In the genomic region with DNA sequence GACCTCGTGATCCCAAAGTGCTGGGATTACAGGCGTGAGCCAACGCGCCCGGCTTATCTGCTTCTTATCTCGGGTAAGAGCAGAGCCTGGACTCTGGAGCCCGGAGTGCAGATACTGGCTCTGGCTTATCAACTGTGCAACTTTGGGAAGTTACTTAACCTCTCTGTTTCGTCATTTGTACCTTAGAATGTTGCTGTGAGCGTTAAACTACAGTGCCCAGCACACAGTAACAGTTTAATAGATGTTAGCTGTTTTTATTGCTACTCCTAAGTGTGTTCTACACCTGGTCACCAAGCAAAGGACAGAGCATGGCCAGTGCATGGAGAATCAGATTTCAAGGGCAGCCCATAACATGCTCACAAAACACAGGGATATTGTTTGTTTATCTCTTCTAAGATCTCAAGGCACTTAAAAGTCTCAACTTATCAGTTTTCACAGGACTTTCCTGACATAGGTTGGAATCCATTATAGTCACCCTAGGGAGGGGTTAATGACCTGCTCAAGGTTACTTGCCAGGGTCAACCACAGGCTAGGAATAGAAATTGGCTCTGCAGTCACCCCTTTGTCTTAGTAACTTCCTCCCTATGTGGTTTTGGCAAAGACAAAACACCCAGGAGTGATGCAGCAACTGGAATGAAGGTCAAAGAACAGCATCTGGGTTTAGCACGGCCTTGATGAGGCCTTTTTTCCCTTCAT, we compare ENCODE assay signal across 11 cellular contexts. TPM values are rescaled to one million over a fixed set of nuclear protein-coding genes. Genes with fewer than 3 reads are reported as not detected.
A peak's percentile ranks its signal among the peaks of the same experiment; 100 is the strongest.
DNase-seq lines count a peak whose midpoint lies in the region; ATAC-seq, FAIRE-seq and TF ChIP-seq lines count a peak whose summit lies in the region.
"Had no signal": no experiment of that assay in that cellular context is flagged by ENCODE, and none has a peak within 500 bp of the region (broad histone marks: within the 10 kb centered on the region; RNA-seq: fewer than 3 reads in every experiment).

No MANE protein-coding gene starts in this region.

- no peak overlapping the region for H3K4me3 ChIP-seq in HEK293 (ENCODE audit: low read depth, low read length)
- no peak overlapping the region for H3K4me3 ChIP-seq in RWPE2 (ENCODE audit: severe bottlenecking)
- no peak overlapping the region for H3K4me3 ChIP-seq in small intestine (ENCODE audit: low read depth in 1 of 2, low read length in 2 of 2)

- H3K4me3 Mint-ChIP-seq in T-helper 2 cell treated with Interferon-gamma antibody and Interleukin-4, amounts not matched to agents 5 μg/mL and 100 μg/mL, for 36 hours = no peak overlapping the region

- H3K27ac Mint-ChIP-seq in T-helper 2 cell treated with Interferon-gamma antibody and Interleukin-4, amounts not matched to agents 5 μg/mL and 100 μg/mL, for 36 hours = no peak overlapping the region

- CTCF ChIA-PET in HEK293 (lab: Yijun Ruan, JAX) = interaction anchor here (0.7 to 1.5 kb wide), 4 partner anchors 17 to 276 kb away, joined by 3 to 5 read pairs (median 3); no protein-coding TSS in a partner anchor

- no peak for DNase-seq in RWPE2 (ENCODE audit: low spot score)
- DNase-seq in Right ventricle myocardium superior = peak; percentile 58
- DNase-seq in small intestine = peak; percentile 93
- no peak for DNase-seq in globus pallidus (ENCODE audit: low spot score)
- no peak for DNase-seq in T-helper 2 cell treated with Interferon-gamma antibody and Interleukin-4, amounts not matched to agents 5 μg/mL and 100 μg/mL, for 36 hours (ENCODE audit: low spot score)
- DNase-seq in NCI-H1417 (lab: John Stamatoyannopoulos, UW) = no peak
- DNase-seq: activated CD4-positive, CD25-positive, alpha-beta regulatory T cell treated with anti-CD3 and anti-CD28 coated beads, Interleukin-2, amount 50 U/mL, for 72 hours had no signal

- H3K36me3 ChIP-seq in HEK293 (ENCODE audit: control insufficient read depth in 2 of 2, insufficient read depth in 1 of 2, low read length in 2 of 2) = no peaks in the 10 kb centered on the region
- H3K36me3 ChIP-seq in RWPE2 (ENCODE audit: low read depth) = no peaks in the 10 kb centered on the region
- H3K36me3 ChIP-seq in small intestine (ENCODE audit: control insufficient read depth in 2 of 2, insufficient read depth in 2 of 2, low read length in 2 of 2) = no peaks in the 10 kb centered on the region

- peaks cover 8% of the 10 kb centered on the region for H3K27me3 Mint-ChIP-seq in T-helper 2 cell treated with Interferon-gamma antibody and Interleukin-4, amounts not matched to agents 5 μg/mL and 100 μg/mL, for 36 hours (ENCODE audit: low read depth)

- H3K4me1 Mint-ChIP-seq in T-helper 2 cell treated with Interferon-gamma antibody and Interleukin-4, amounts not matched to agents 5 μg/mL and 100 μg/mL, for 36 hours (ENCODE audit: low read depth) = no peaks in the 10 kb centered on the region

- H3K27me3 ChIP-seq in RWPE2 (ENCODE audit: insufficient read depth, poor library complexity, severe bottlenecking) (no peaks in the 10 kb centered on the region), small intestine (ENCODE audit: control insufficient read depth in 2 of 2, insufficient read depth in 2 of 2, low read length in 2 of 2) (no peaks in the 10 kb centered on the region)

- POLR2A ChIA-PET in HEK293 (lab: Yijun Ruan, JAX) = interaction anchor here (0.6 to 1.3 kb wide), 3 partner anchors 22 to 106 kb away, joined by 4 to 6 read pairs (median 4); partner anchors contain the start of gene SRP9

- ATAC-seq in RWPE2 (ENCODE audit: low read depth) (peak; percentile 73), Right ventricle myocardium superior (ENCODE audit: poor library complexity) (peak; percentile 67), HG02610 (IDR thresholded peaks at IDR 0.05; ENCODE audit: unreplicated experiment) (no peak)

- H3K9me3 Mint-ChIP-seq in T-helper 2 cell treated with Interferon-gamma antibody and Interleukin-4, amounts not matched to agents 5 μg/mL and 100 μg/mL, for 36 hours = no peaks in the 10 kb centered on the region

- FAIRE-seq in small intestine (lab: Jason Lieb, UNC) = no peak
- FAIRE-seq: endometrium, HTR-8/SVneo had no signal

- H3K27ac ChIP-seq in HEK293 (ENCODE audit: extremely low read depth, low read depth, low read length) (no peak overlapping the region), RWPE2 (ENCODE audit: poor library complexity, severe bottlenecking) (no peak overlapping the region), small intestine (ENCODE audit: low read depth in 1 of 2, low read length in 1 of 2) (peak overlapping the region; percentile 13 to 28)

- TF ChIP-seq CTCF in HEK293 (tag by site-specific recombination; IDR thresholded peaks at IDR 0.05) (no peak), RWPE2 (IDR thresholded peaks at IDR 0.05; ENCODE audit: poor library complexity, severe bottlenecking) (no peak)

- WGBS in small intestine, 3 donors = 17 to 58% (median 27%) methylated on average over 10 of the region's 10 CpGs

- H3K4me1 ChIP-seq in HEK293 (ENCODE audit: control insufficient read depth, insufficient read depth, low read length) (peaks cover 6% of the 10 kb centered on the region), RWPE2 (ENCODE audit: insufficient read depth, poor library complexity, severe bottlenecking) (no peaks in the 10 kb centered on the region), small intestine (ENCODE audit: control insufficient read depth in 2 of 2, insufficient read depth in 1 of 2, low read depth in 1 of 2, low read length in 1 of 2) (peaks cover 2 to 4% of the 10 kb centered on the region in 2 donors)

- no peaks in the 10 kb centered on the region for H3K36me3 Mint-ChIP-seq in T-helper 2 cell treated with Interferon-gamma antibody and Interleukin-4, amounts not matched to agents 5 μg/mL and 100 μg/mL, for 36 hours (ENCODE audit: low read depth)

- intact Hi-C loops in Right ventricle myocardium superior (cut with DNase I) = loop anchor here (10.0 kb wide), 1 partner anchor 60 kb away; no protein-coding TSS in a partner anchor

- H3K9me3 ChIP-seq in HEK293 (ENCODE audit: control insufficient read depth, insufficient read depth, low read depth, low read length) (no peaks in the 10 kb centered on the region), RWPE2 (ENCODE audit: severe bottlenecking) (no peaks in the 10 kb centered on the region), small intestine (ENCODE audit: control insufficient read depth, low read depth) (no peaks in the 10 kb centered on the region)

TF ChIP-seq in HEK293, 187 proteins besides CTCF, POLR2A, EP300 and RAD21 (continues in another document):
- TF ChIP-seq ZNF280C (tag by site-specific recombination; IDR thresholded peaks at IDR 0.05) (no peak), GLI4 (tag by site-specific recombination; IDR thresholded peaks at IDR 0.05) (no peak), TRIM28 (IDR thresholded peaks at IDR 0.05; ENCODE audit: borderline replicate concordance, low read length) (no peak), KLF16 (tag by site-specific recombination; IDR thresholded peaks at IDR 0.05) (no peak), ZNF362 (tag by site-specific recombination; IDR thresholded peaks at IDR 0.05) (peak; percentile 18; the same call in 1 of the 2 replicates), ZBTB7A (tag by site-specific recombination; IDR thresholded peaks at IDR 0.05; ENCODE audit: low read depth) (no peak)
- TF ChIP-seq, protein P1, sequence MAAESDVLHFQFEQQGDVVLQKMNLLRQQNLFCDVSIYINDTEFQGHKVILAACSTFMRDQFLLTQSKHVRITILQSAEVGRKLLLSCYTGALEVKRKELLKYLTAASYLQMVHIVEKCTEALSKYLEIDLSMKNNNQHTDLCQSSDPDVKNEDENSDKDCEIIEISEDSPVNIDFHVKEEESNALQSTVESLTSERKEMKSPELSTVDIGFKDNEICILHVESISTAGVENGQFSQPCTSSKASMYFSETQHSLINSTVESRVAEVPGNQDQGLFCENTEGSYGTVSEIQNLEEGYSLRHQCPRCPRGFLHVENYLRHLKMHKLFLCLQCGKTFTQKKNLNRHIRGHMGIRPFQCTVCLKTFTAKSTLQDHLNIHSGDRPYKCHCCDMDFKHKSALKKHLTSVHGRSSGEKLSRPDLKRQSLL (tag by site-specific recombination; IDR thresholded peaks at IDR 0.05) = peak; percentile 82; the same call in 1 of the 2 replicates
- TF ChIP-seq, protein P2, sequence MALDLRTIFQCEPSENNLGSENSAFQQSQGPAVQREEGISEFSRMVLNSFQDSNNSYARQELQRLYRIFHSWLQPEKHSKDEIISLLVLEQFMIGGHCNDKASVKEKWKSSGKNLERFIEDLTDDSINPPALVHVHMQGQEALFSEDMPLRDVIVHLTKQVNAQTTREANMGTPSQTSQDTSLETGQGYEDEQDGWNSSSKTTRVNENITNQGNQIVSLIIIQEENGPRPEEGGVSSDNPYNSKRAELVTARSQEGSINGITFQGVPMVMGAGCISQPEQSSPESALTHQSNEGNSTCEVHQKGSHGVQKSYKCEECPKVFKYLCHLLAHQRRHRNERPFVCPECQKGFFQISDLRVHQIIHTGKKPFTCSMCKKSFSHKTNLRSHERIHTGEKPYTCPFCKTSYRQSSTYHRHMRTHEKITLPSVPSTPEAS (tag by site-specific recombination; IDR thresholded peaks at IDR 0.05) = no peak

RNA-seq across cellular contexts. Expression of gene SRP9, which starts 22.5 kb away (rescaled TPM):
- total RNA-seq in Right ventricle myocardium superior = 188 TPM
- polyA plus RNA-seq in small intestine = 100 to 1,000 TPM; 219 to 331 (median 292) TPM

RNA-seq across cellular contexts. Expression of gene EPHX1, which starts 54.8 kb away (rescaled TPM):
- total RNA-seq in Right ventricle myocardium superior = 68.6 TPM
- 10 to 100 TPM in 1 of 3 donors, 1 to 10 TPM in 2; 7.6 to 39.1 (median 7.8) TPM for polyA plus RNA-seq in small intestine

Comparison
In these comparisons a context has a peak if more than half of its experiments do, and no peak if none do; other contexts are left out.
1. H3K27ac ChIP-seq: peak in small intestine (2 of 2); none in HEK293 (single experiment) and RWPE2 (single experiment).
2. DNase-seq: peak in Right ventricle myocardium superior (single experiment) and small intestine (single experiment); none in RWPE2 (single experiment), globus pallidus (single experiment), T-helper 2 cell treated with Interferon-gamma antibody and Interleukin-4, amounts not matched to agents 5 μg/mL and 100 μg/mL, for 36 hours (single experiment) and NCI-H1417 (0 of 3).